24 cellular contexts compared by ENCODE assay signal in the genomic region with DNA sequence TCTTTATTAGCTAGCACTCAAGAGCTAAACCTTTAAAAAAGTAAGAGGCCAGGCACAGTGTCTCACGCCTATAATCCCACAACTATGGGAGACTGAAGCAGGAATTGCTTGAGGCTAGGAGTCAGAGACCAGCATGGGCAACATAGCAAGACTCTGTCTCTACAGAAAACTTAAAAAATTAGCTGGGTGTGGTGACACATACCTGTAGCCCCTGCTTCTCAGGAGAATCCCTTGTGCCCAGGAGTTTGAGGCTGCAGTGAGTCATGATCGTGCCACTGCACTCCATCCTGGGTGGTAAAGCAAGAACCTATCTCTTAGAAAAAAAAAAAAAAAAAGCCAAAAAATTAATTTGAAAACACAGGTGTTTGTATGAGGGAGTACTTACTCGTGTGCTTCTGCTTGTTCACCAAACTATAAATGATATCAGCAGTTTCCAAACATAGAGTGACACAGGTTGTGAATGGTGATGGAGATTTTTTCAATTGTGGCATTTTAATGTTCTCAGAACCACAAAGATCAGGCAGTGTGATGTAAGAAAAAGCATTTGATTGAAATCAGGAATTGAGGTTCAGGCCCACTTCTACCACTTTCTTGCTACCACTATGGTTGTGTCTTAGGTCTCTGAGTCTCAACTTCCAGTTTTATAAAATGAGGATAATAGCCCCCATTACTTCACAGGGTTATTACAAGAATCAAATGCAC.
DNase-seq lines count a peak whose midpoint lies in the region; ATAC-seq and TF ChIP-seq lines count a peak whose summit lies in the region.
"Had no signal": no experiment of that assay in that cellular context is flagged by ENCODE, and none has a peak within 500 bp of the region (broad histone marks: within the 10 kb centered on the region; RNA-seq: fewer than 3 reads in every experiment).

No MANE protein-coding gene starts in this region.

- H3K9ac ChIP-seq in mammary epithelial cell (ENCODE audit: insufficient read depth, low read length), result no peak overlapping the region

- H3K27ac Mint-ChIP-seq in MCF 10A (ENCODE audit: low read depth, unreplicated experiment) (no peak overlapping the region), mesothelial cell of epicardium (no peak overlapping the region)
- peak overlapping the region in 1 of 2 donors; percentile 87 for H3K27ac Mint-ChIP-seq in stimulated activated naive CD8-positive, alpha-beta T cell treated with anti-CD3 and anti-CD28 coated beads, Interleukin-15, amount 100 ng/mL, for 72 hours
- H3K27ac Mint-ChIP-seq: naive thymus-derived CD4-positive, alpha-beta T cell; stimulated activated naive B cell treated with anti-CD40 and anti-IgM and Interleukin-4, amounts not matched to agents 10 μg/mL and 1 μg/mL and 100 μg/mL, for 72 hours had no signal

- DNase-seq in MCF 10A (ENCODE audit: unreplicated experiment) (no peak), breast epithelium (ENCODE audit: low spot score in 2 of 2) (no peak), OCI-M1 (lab: John Stamatoyannopoulos, UW) (peak; percentile 25), mammary epithelial cell (peak; percentile 53), mesothelial cell of epicardium (ENCODE audit: low spot score in 2 of 2, unreplicated experiment in 2 of 2) (no peak)
- DNase-seq in stimulated activated naive CD8-positive, alpha-beta T cell treated with anti-CD3 and anti-CD28 coated beads, Interleukin-15, amount 100 ng/mL, for 72 hours, result peak; percentile 19 to 39
- DNase-seq: effector CD8-positive, alpha-beta T cell; erythroblast; mesendoderm; naive thymus-derived CD4-positive, alpha-beta T cell; NCI-H1105; NCI-H2029; NCI-H226; NCI-H774; occipital lobe; SHP77 treated with DMSO at 0.1 percent for 48 hours; stimulated activated naive B cell treated with anti-CD40 and anti-IgM and Interleukin-4, amounts not matched to agents 10 μg/mL and 1 μg/mL and 100 μg/mL, for 72 hours; T1000 had no signal

- H3K27me3 Mint-ChIP-seq in MCF 10A (ENCODE audit: insufficient read depth, unreplicated experiment), result no peaks in the 10 kb centered on the region
- H3K27me3 Mint-ChIP-seq in stimulated activated naive CD8-positive, alpha-beta T cell treated with anti-CD3 and anti-CD28 coated beads, Interleukin-15, amount 100 ng/mL, for 72 hours, result no peaks in the 10 kb centered on the region
- H3K27me3 Mint-ChIP-seq in mesothelial cell of epicardium (ENCODE audit: low read depth), result no peaks in the 10 kb centered on the region
- H3K27me3 Mint-ChIP-seq: brain; naive thymus-derived CD4-positive, alpha-beta T cell; stimulated activated naive B cell treated with anti-CD40 and anti-IgM and Interleukin-4, amounts not matched to agents 10 μg/mL and 1 μg/mL and 100 μg/mL, for 72 hours had no signal

- H3K4me1 ChIP-seq in breast epithelium (peaks cover 0 to 13% of the 10 kb centered on the region in 2 donors), mammary epithelial cell (ENCODE audit: insufficient read depth, low read length) (peaks cover 25% of the 10 kb centered on the region)

- POLR2A ChIA-PET in MCF 10A (lab: Yijun Ruan, JAX), result interaction anchor here (0.6 to 3.2 kb wide), 3 partner anchors 12 to 343 kb away, joined by 3 to 12 read pairs (median 3); no protein-coding TSS in a partner anchor

- TF ChIP-seq CTCF in MCF 10A (IDR thresholded peaks at IDR 0.05; ENCODE audit: unreplicated experiment) (no peak), breast epithelium (IDR thresholded peaks at IDR 0.05) (no peak), mammary epithelial cell (conservative IDR thresholded peaks at IDR 0.05 in 1 of 2, IDR thresholded peaks at IDR 0.05 in 1 of 2; ENCODE audit: extremely low read depth in 1 of 2, insufficient read depth in 1 of 2, low read depth in 1 of 2, low read length in 2 of 2) (no peak), mesothelial cell of epicardium (IDR thresholded peaks at IDR 0.05; ENCODE audit: unreplicated experiment) (no peak)

- H3K27me3 ChIP-seq in breast epithelium (no peaks in the 10 kb centered on the region), mammary epithelial cell (ENCODE audit: insufficient read depth, low read length) (no peaks in the 10 kb centered on the region)

- H3K27ac ChIP-seq in breast epithelium, result no peak overlapping the region
- H3K27ac ChIP-seq in mammary epithelial cell (ENCODE audit: insufficient read depth, low read depth, low read length), result no peak overlapping the region
- H3K27ac ChIP-seq: C4-2B, skin epidermis, thoracic aorta had no signal

- H3K4me2 ChIP-seq in mammary epithelial cell (ENCODE audit: insufficient read depth, low read depth, low read length), result peak overlapping the region; percentile 11

- CTCF ChIA-PET in MCF 10A (lab: Yijun Ruan, JAX), result interaction anchor here (0.6 to 1.0 kb wide), 2 partner anchors 123 to 691 kb away, joined by 3 read pairs; no protein-coding TSS in a partner anchor
- CTCF ChIA-PET in mammary epithelial cell (lab: Charles Lee; ENCODE audit: low non-redundant PET), result no interaction called here

- no peak for TF ChIP-seq POLR2A in breast epithelium (IDR thresholded peaks at IDR 0.05)

- in situ Hi-C loops in mammary epithelial cell (cut with MboI; ENCODE audit: low sequenced_read_pairs in 2 of 2), result loop anchor here in 1 of 2 donors (25.0 kb wide), 1 partner anchor 103 kb away; a partner anchor contains a TSS

- H3K9me3 ChIP-seq in breast epithelium (no peaks in the 10 kb centered on the region), mammary epithelial cell (replicated peaks; ENCODE audit: insufficient read depth, low read length) (no peaks in the 10 kb centered on the region)
- H3K9me3 ChIP-seq: thoracic aorta had no signal

- 20% methylated on average over 3 of the region's 3 CpGs for WGBS in mammary epithelial cell (ENCODE audit: low coverage, missing lambda C conversion rate)

- H3K36me3 Mint-ChIP-seq in MCF 10A (ENCODE audit: insufficient read depth, unreplicated experiment) (peaks cover 81% of the 10 kb centered on the region), mesothelial cell of epicardium (peaks cover 17% of the 10 kb centered on the region)

- H3K4me3 ChIP-seq in breast epithelium, result no peak overlapping the region
- no peak overlapping the region for H3K4me3 ChIP-seq in mammary epithelial cell (replicated peaks in 1 of 3; ENCODE audit: insufficient read depth in 1 of 3, low read depth in 2 of 3, low read length in 3 of 3)
- H3K4me3 ChIP-seq: skin epidermis, thoracic aorta had no signal

- dilution Hi-C loops in mammary epithelial cell (cut with HindIII; ENCODE audit: low sequenced_read_pairs), result no loop called here

- H3K4me3 Mint-ChIP-seq in MCF 10A (ENCODE audit: unreplicated experiment), result no peak overlapping the region
- H3K4me3 Mint-ChIP-seq in stimulated activated naive CD8-positive, alpha-beta T cell treated with anti-CD3 and anti-CD28 coated beads, Interleukin-15, amount 100 ng/mL, for 72 hours, result peak overlapping the region; percentile 17 to 45
- no peak overlapping the region for H3K4me3 Mint-ChIP-seq in mesothelial cell of epicardium
- H3K4me3 Mint-ChIP-seq: brain; naive thymus-derived CD4-positive, alpha-beta T cell; stimulated activated naive B cell treated with anti-CD40 and anti-IgM and Interleukin-4, amounts not matched to agents 10 μg/mL and 1 μg/mL and 100 μg/mL, for 72 hours had no signal

- intact Hi-C loops in MCF 10A (cut with micrococcal nuclease) (no loop called here), breast epithelium (cut with DNase I; ENCODE audit: low total_unique reads) (no loop called here), mammary epithelial cell (cut with micrococcal nuclease) (no loop called here)

- H3K36me3 ChIP-seq in breast epithelium (no peaks in the 10 kb centered on the region), mammary epithelial cell (ENCODE audit: insufficient read depth, low read length) (peaks cover 3% of the 10 kb centered on the region)

- BruUV-seq in MCF 10A (replicated peaks; lab: Mats Ljungman, UMichigan) (TSS peak; percentile 6), mammary epithelial cell (replicated peaks; lab: Mats Ljungman, UMichigan) (no TSS peak)

- H4K20me1 ChIP-seq in mammary epithelial cell (ENCODE audit: insufficient read depth, low read length), result no peaks in the 10 kb centered on the region

- H3K9me3 Mint-ChIP-seq in MCF 10A (ENCODE audit: unreplicated experiment), result no peaks in the 10 kb centered on the region
- no peaks in the 10 kb centered on the region for H3K9me3 Mint-ChIP-seq in stimulated activated naive CD8-positive, alpha-beta T cell treated with anti-CD3 and anti-CD28 coated beads, Interleukin-15, amount 100 ng/mL, for 72 hours
- no peaks in the 10 kb centered on the region for H3K9me3 Mint-ChIP-seq in mesothelial cell of epicardium
- H3K9me3 Mint-ChIP-seq: brain; naive thymus-derived CD4-positive, alpha-beta T cell; stimulated activated naive B cell treated with anti-CD40 and anti-IgM and Interleukin-4, amounts not matched to agents 10 μg/mL and 1 μg/mL and 100 μg/mL, for 72 hours; WTC11 had no signal

- no peak overlapping the region for H2AFZ ChIP-seq in mammary epithelial cell (ENCODE audit: low read depth, low read length)

- H3K4me1 Mint-ChIP-seq in MCF 10A (ENCODE audit: insufficient read depth, unreplicated experiment) (peaks cover 29% of the 10 kb centered on the region), mesothelial cell of epicardium (peaks cover 40% of the 10 kb centered on the region)
- H3K4me1 Mint-ChIP-seq in stimulated activated naive CD8-positive, alpha-beta T cell treated with anti-CD3 and anti-CD28 coated beads, Interleukin-15, amount 100 ng/mL, for 72 hours, result peaks cover 66% of the 10 kb centered on the region

- peak; percentile 89 for ATAC-seq in stimulated activated naive CD8-positive, alpha-beta T cell treated with anti-CD3 and anti-CD28 coated beads, Interleukin-15, amount 100 ng/mL, for 72 hours
- no peak for ATAC-seq in GM18861 (IDR thresholded peaks at IDR 0.05; ENCODE audit: unreplicated experiment)
- ATAC-seq: naive thymus-derived CD4-positive, alpha-beta T cell; stimulated activated naive B cell treated with anti-CD40 and anti-IgM and Interleukin-4, amounts not matched to agents 10 μg/mL and 1 μg/mL and 100 μg/mL, for 72 hours; WTC11 had no signal

- peaks cover 70% of the 10 kb centered on the region for H3K79me2 ChIP-seq in mammary epithelial cell (ENCODE audit: insufficient read depth, low read length)

Comparison
In these comparisons a context has a peak if more than half of its experiments do, and no peak if none do; other contexts are left out.
1. DNase-seq: peak in OCI-M1 (single experiment), mammary epithelial cell (single experiment) and stimulated activated naive CD8-positive, alpha-beta T cell treated with anti-CD3 and anti-CD28 coated beads, Interleukin-15, amount 100 ng/mL, for 72 hours (2 of 2); none in MCF 10A (single experiment), breast epithelium (0 of 2) and mesothelial cell of epicardium (0 of 2).
2. H3K4me3 Mint-ChIP-seq: peak in stimulated activated naive CD8-positive, alpha-beta T cell treated with anti-CD3 and anti-CD28 coated beads, Interleukin-15, amount 100 ng/mL, for 72 hours (2 of 2); none in MCF 10A (single experiment) and mesothelial cell of epicardium (single experiment).